Comparison of ENCODE assay signal across 9 cellular contexts in genomic region chr6:64520050-64520449, GRCh38.
A peak's percentile ranks its signal among the peaks of the same experiment; 100 is the strongest.
DNase-seq lines count a peak whose midpoint lies in the region; FAIRE-seq and TF ChIP-seq lines count a peak whose summit lies in the region.
"Had no signal": no experiment of that assay in that cellular context is flagged by ENCODE, and none has a peak within 500 bp of the region (broad histone marks: within the 10 kb centered on the region; RNA-seq: fewer than 3 reads in every experiment).

No MANE protein-coding gene starts in this region.

- H3K4me3 ChIP-seq in choroid plexus epithelial cell (ENCODE audit: low read depth, low read length) (no peak overlapping the region), neural progenitor cell (no peak overlapping the region)

- no peak overlapping the region for H3K4me2 ChIP-seq in neural progenitor cell

- H3K9ac ChIP-seq in neural progenitor cell = no peak overlapping the region

- no peak for TF ChIP-seq RAD21 in Ishikawa (IDR thresholded peaks at IDR 0.05; ENCODE audit: low read depth)

- FAIRE-seq in frontal cortex (lab: Jason Lieb, UNC) = no peak

- no peaks in the 10 kb centered on the region for H3K36me3 ChIP-seq in neural progenitor cell

- no peaks in the 10 kb centered on the region for H3K27me3 Mint-ChIP-seq in neural progenitor cell (ENCODE audit: insufficient read depth, low read depth)
- H3K27me3 Mint-ChIP-seq: B cell had no signal

- no peak overlapping the region for H3K27ac Mint-ChIP-seq in neural progenitor cell
- H3K27ac Mint-ChIP-seq: B cell had no signal

- no peak for TF ChIP-seq EP300 in Ishikawa (IDR thresholded peaks at IDR 0.05; ENCODE audit: borderline replicate concordance)

- no peaks in the 10 kb centered on the region for H3F3A ChIP-seq in neural progenitor cell (ENCODE audit: low read depth)

- no peaks in the 10 kb centered on the region for H3K79me2 ChIP-seq in neural progenitor cell (ENCODE audit: low read depth)

- no peaks in the 10 kb centered on the region for H3K9me3 ChIP-seq in neural progenitor cell (ENCODE audit: low read depth)

- no peaks in the 10 kb centered on the region for H3K9me3 Mint-ChIP-seq in neural progenitor cell

- DNase-seq in NOMO-1 treated with DMSO at 0.1 percent for 48 hours (lab: John Stamatoyannopoulos, UW; ENCODE audit: unreplicated experiment) (peak; percentile 65), NOMO-1 treated with dmso at 0.1 percent for 144 hours (lab: John Stamatoyannopoulos, UW; ENCODE audit: unreplicated experiment) (no peak), choroid plexus epithelial cell (ENCODE audit: low read depth) (peak; percentile 98), stromal cell of bone marrow (ENCODE audit: low read depth) (peak; percentile 85), frontal cortex (ENCODE audit: low spot score in 2 of 2) (no peak), NCI-H1105 (lab: John Stamatoyannopoulos, UW) (no peak), neural progenitor cell (ENCODE audit: low spot score) (no peak)

- H3K4me1 ChIP-seq in neural progenitor cell = peaks cover 4% of the 10 kb centered on the region

- H2AFZ ChIP-seq in neural progenitor cell (replicated peaks) = no peak overlapping the region

- TF ChIP-seq CTCF in choroid plexus epithelial cell (conservative IDR thresholded peaks at IDR 0.05; ENCODE audit: low read depth, low read length) (no peak), neural progenitor cell (IDR thresholded peaks at IDR 0.05) (no peak)

- no peaks in the 10 kb centered on the region for H3K4me1 Mint-ChIP-seq in neural progenitor cell
- H3K4me1 Mint-ChIP-seq: B cell had no signal

- no peak overlapping the region for H3K27ac ChIP-seq in neural progenitor cell

- no peaks in the 10 kb centered on the region for H4K20me1 ChIP-seq in neural progenitor cell (ENCODE audit: low read depth)

- H3K36me3 Mint-ChIP-seq in neural progenitor cell = no peaks in the 10 kb centered on the region

- H3K4me3 Mint-ChIP-seq in neural progenitor cell = no peak overlapping the region
- H3K4me3 Mint-ChIP-seq: B cell had no signal

- no peaks in the 10 kb centered on the region for H3K27me3 ChIP-seq in neural progenitor cell

TF ChIP-seq in Ishikawa, 13 proteins besides CTCF, POLR2A, EP300 and RAD21:
- TF ChIP-seq TEAD4 (IDR thresholded peaks at IDR 0.05) = peak; percentile 60
- TF ChIP-seq FOXM1 (IDR thresholded peaks at IDR 0.05; ENCODE audit: borderline replicate concordance, low read depth) = no peak

Comparison
In these comparisons a context has a peak if more than half of its experiments do, and no peak if none do; other contexts are left out.
1. DNase-seq: peak in NOMO-1 treated with DMSO at 0.1 percent for 48 hours (single experiment), choroid plexus epithelial cell (single experiment) and stromal cell of bone marrow (single experiment); none in NOMO-1 treated with dmso at 0.1 percent for 144 hours (single experiment), frontal cortex (0 of 2), NCI-H1105 (single experiment) and neural progenitor cell (single experiment).